Comparison of ENCODE assay signal across 8 cellular contexts in genomic region chr5:96933764-96934163, GRCh38. TPM values are rescaled to one million over a fixed set of nuclear protein-coding genes. Genes with fewer than 3 reads are reported as not detected.
A peak's percentile ranks its signal among the peaks of the same experiment; 100 is the strongest.
DNase-seq lines count a peak whose midpoint lies in the region; ATAC-seq, FAIRE-seq and TF ChIP-seq lines count a peak whose summit lies in the region.

No MANE protein-coding gene starts in this region.

- DNase-seq in endothelial cell of umbilical vein (ENCODE audit: low read depth, low spot score): no peak
- DNase-seq in retinal pigment epithelial cell (ENCODE audit: low read depth): no peak
- DNase-seq in effector CD8-positive, alpha-beta T cell (lab: John Stamatoyannopoulos, UW): no peak
- no peak for DNase-seq in NCI-H82 treated with DMSO at 0.1 percent for 48 hours (lab: John Stamatoyannopoulos, UW; ENCODE audit: unreplicated experiment)
- DNase-seq in DMS114 treated with DMSO at 0.1 percent for 48 hours (lab: John Stamatoyannopoulos, UW; ENCODE audit: unreplicated experiment): no peak

- H3F3A ChIP-seq in OCI-LY1 (ENCODE audit: insufficient read depth, low read length): no peaks in the 10 kb centered on the region

- BruUV-seq in endothelial cell of umbilical vein (replicated peaks; lab: Mats Ljungman, UMichigan): no TSS peak

- dilution Hi-C loops in endothelial cell of umbilical vein (cut with MboI; ENCODE audit: extremely low pct_ligation_motif_present, low sequenced_read_pairs): no loop called here

- TF ChIP-seq CTCF in GM12875 (IDR thresholded peaks at IDR 0.05; ENCODE audit: borderline replicate concordance, insufficient read depth, low read depth, low read length): no peak
- no peak for TF ChIP-seq CTCF in OCI-LY1 (IDR thresholded peaks at IDR 0.05; ENCODE audit: low read length)
- no peak for TF ChIP-seq CTCF in endothelial cell of umbilical vein (IDR thresholded peaks at IDR 0.05; ENCODE audit: extremely low read depth in 1 of 2, insufficient read depth in 1 of 2, low read depth in 1 of 2, low read length in 2 of 2)
- TF ChIP-seq CTCF in retinal pigment epithelial cell (conservative IDR thresholded peaks at IDR 0.05; ENCODE audit: low read depth, low read length): no peak

- H3K79me2 ChIP-seq in OCI-LY1 (ENCODE audit: insufficient read depth, low read length) (peaks cover 28% of the 10 kb centered on the region), endothelial cell of umbilical vein (ENCODE audit: control insufficient read depth, insufficient read depth, low read length) (peaks cover 22% of the 10 kb centered on the region)

- H3K4me3 ChIP-seq in GM12875 (ENCODE audit: low read depth, low read length) (peak overlapping the region; percentile 85), OCI-LY1 (ENCODE audit: low read depth, low read length, poor library complexity, severe bottlenecking) (peak overlapping the region; percentile 81), endothelial cell of umbilical vein (replicated peaks in 1 of 3; ENCODE audit: insufficient read depth in 1 of 3, low read depth in 1 of 3, low read length in 3 of 3) (peak overlapping the region in 1 of 3 experiments; percentile 85), retinal pigment epithelial cell (ENCODE audit: low read length) (peak overlapping the region; percentile 84)

- TF ChIP-seq POLR2A in endothelial cell of umbilical vein (IDR thresholded peaks at IDR 0.05; ENCODE audit: low read depth, low read length): no peak

- H3K9me1 ChIP-seq in endothelial cell of umbilical vein (replicated peaks; ENCODE audit: control insufficient read depth, extremely low read depth, insufficient read depth, low read length): no peaks in the 10 kb centered on the region

- intact Hi-C loops in endothelial cell of umbilical vein (cut with micrococcal nuclease): loop anchor here (10.0 kb wide), 1 partner anchor 1841 kb away; the partner anchor contains the start of gene RGMB

- H3K27me3 ChIP-seq in OCI-LY1 (ENCODE audit: insufficient read depth, low read length) (no peaks in the 10 kb centered on the region), endothelial cell of umbilical vein (ENCODE audit: control insufficient read depth in 2 of 2, insufficient read depth in 2 of 2, low read length in 2 of 2) (no peaks in the 10 kb centered on the region)

- H3K4me2 ChIP-seq in OCI-LY1 (ENCODE audit: low read length) (peak overlapping the region; percentile 98), endothelial cell of umbilical vein (ENCODE audit: insufficient read depth, low read length) (peak overlapping the region; percentile 68)

- no peaks in the 10 kb centered on the region for H3K9me2 ChIP-seq in OCI-LY1 (ENCODE audit: low read depth, low read length)

- peaks cover 71% of the 10 kb centered on the region for H3K4me1 ChIP-seq in OCI-LY1 (ENCODE audit: insufficient read depth, low read length, severe bottlenecking)
- peaks cover 21% of the 10 kb centered on the region for H3K4me1 ChIP-seq in endothelial cell of umbilical vein (ENCODE audit: control insufficient read depth, extremely low read depth, insufficient read depth, low read length)

- H3K9ac ChIP-seq in OCI-LY1 (ENCODE audit: low read length) (peak overlapping the region; percentile 97), endothelial cell of umbilical vein (replicated peaks; ENCODE audit: extremely low read depth, insufficient read depth, low read length) (peak overlapping the region; percentile 85)

- POLR2A ChIA-PET in endothelial cell of umbilical vein (lab: Charles Lee): no interaction called here

- FAIRE-seq in endothelial cell of umbilical vein (lab: Jason Lieb, UNC): peak; percentile 33

- CTCF ChIA-PET in endothelial cell of umbilical vein (lab: Charles Lee): interaction anchor here (1.4 to 3.4 kb wide), 2 partner anchors 63 to 65 kb away, joined by 5 to 14 read pairs; no protein-coding TSS in a partner anchor

- H3K9me3 ChIP-seq in OCI-LY1 (ENCODE audit: low read length): 0 out of 2 replicates have a peak, but pooled peaks cover 2% of the 10 kb centered on the region
- H3K9me3 ChIP-seq in endothelial cell of umbilical vein (replicated peaks; ENCODE audit: control insufficient read depth, insufficient read depth, low read length): no peaks in the 10 kb centered on the region

- H3K36me3 ChIP-seq in OCI-LY1 (ENCODE audit: insufficient read depth, low read length) (peaks cover 17% of the 10 kb centered on the region), endothelial cell of umbilical vein (ENCODE audit: control insufficient read depth in 2 of 2, extremely low read depth in 1 of 2, insufficient read depth in 2 of 2, low read length in 2 of 2) (no peaks in the 10 kb centered on the region)

- no peak overlapping the region for H2AFZ ChIP-seq in OCI-LY1 (ENCODE audit: low read length)
- peak overlapping the region; percentile 87 for H2AFZ ChIP-seq in endothelial cell of umbilical vein (ENCODE audit: low read depth, low read length)

- peak overlapping the region; percentile 99 for H3K27ac ChIP-seq in OCI-LY1 (ENCODE audit: low read depth, low read length, poor library complexity, severe bottlenecking)
- H3K27ac ChIP-seq in endothelial cell of umbilical vein (ENCODE audit: insufficient read depth, low read depth, low read length): peak overlapping the region; percentile 82

- H4K20me1 ChIP-seq in OCI-LY1 (ENCODE audit: insufficient read depth, low read length) (no peaks in the 10 kb centered on the region), endothelial cell of umbilical vein (replicated peaks; ENCODE audit: control insufficient read depth, extremely low read depth, insufficient read depth, low read length) (no peaks in the 10 kb centered on the region)

- ATAC-seq in GM21737 (IDR thresholded peaks at IDR 0.05; ENCODE audit: unreplicated experiment): no peak

TF ChIP-seq in endothelial cell of umbilical vein, 7 proteins besides CTCF, POLR2A, EP300 and RAD21:
- TF ChIP-seq JUN (IDR thresholded peaks at IDR 0.05; ENCODE audit: borderline replicate concordance, insufficient read depth, insufficient read length, low read depth): no peak
- no peak for TF ChIP-seq MYC (IDR thresholded peaks at IDR 0.05; ENCODE audit: low read depth, low read length)
- no peak for TF ChIP-seq FOS (IDR thresholded peaks at IDR 0.05; ENCODE audit: borderline replicate concordance, insufficient read depth, low read length)
- no peak for TF ChIP-seq EZH2 (IDR thresholded peaks at IDR 0.05; ENCODE audit: borderline replicate concordance, low read depth, low read length, severe bottlenecking)
- no peak for TF ChIP-seq POLR2AphosphoS5 (IDR thresholded peaks at IDR 0.05; ENCODE audit: insufficient read depth, low read depth, low read length)
- TF ChIP-seq MAX (IDR thresholded peaks at IDR 0.05; ENCODE audit: insufficient read depth, insufficient read length): no peak

RNA-seq across cellular contexts. Expression of gene LNPEP, which starts 2.1 kb away (rescaled TPM):
- total RNA-seq in endothelial cell of umbilical vein: 23.4 and 23.5 TPM in 2 replicates
- polyA plus RNA-seq in endothelial cell of umbilical vein: 6.8 and 7.0 TPM in 2 replicates
- 4.3 and 4.7 TPM in 2 replicates for polyA plus RNA-seq in endothelial cell of umbilical vein (2011; cell fraction: cytosol; rRNA removed)
- polyA plus RNA-seq in endothelial cell of umbilical vein (2011; cell fraction: nucleus; rRNA removed): 14.0 and 17.3 TPM in 2 replicates
- 5.8 and 10.0 TPM in 2 replicates for polyA plus RNA-seq in endothelial cell of umbilical vein (2012)
- polyA minus RNA-seq in endothelial cell of umbilical vein: 38.9 and 39.0 TPM in 2 replicates
- 11.9 TPM for polyA minus RNA-seq in endothelial cell of umbilical vein (2011; cell fraction: cytosol; rRNA and poly(A)+ RNA removed)
- 42.8 and 54.7 TPM in 2 replicates for polyA minus RNA-seq in endothelial cell of umbilical vein (2011; cell fraction: nucleus; rRNA and poly(A)+ RNA removed)

RNA-seq across cellular contexts. Expression of gene ERAP2, which starts 57.5 kb away (rescaled TPM):
- total RNA-seq in endothelial cell of umbilical vein: 6.1 and 10.0 TPM in 2 replicates
- polyA plus RNA-seq in endothelial cell of umbilical vein: 3.1 and 3.2 TPM in 2 replicates
- polyA plus RNA-seq in endothelial cell of umbilical vein (2011; cell fraction: cytosol; rRNA removed): 1.6 and 2.3 TPM in 2 replicates
- 13.2 and 13.6 TPM in 2 replicates for polyA plus RNA-seq in endothelial cell of umbilical vein (2011; cell fraction: nucleus; rRNA removed)
- 1.8 and 5.1 TPM in 2 replicates for polyA plus RNA-seq in endothelial cell of umbilical vein (2012)
- 14.3 and 28.4 TPM in 2 replicates for polyA minus RNA-seq in endothelial cell of umbilical vein
- 1.6 TPM for polyA minus RNA-seq in endothelial cell of umbilical vein (2011; cell fraction: cytosol; rRNA and poly(A)+ RNA removed)
- polyA minus RNA-seq in endothelial cell of umbilical vein (2011; cell fraction: nucleus; rRNA and poly(A)+ RNA removed): 28.6 and 46.3 TPM in 2 replicates
